8 cellular contexts compared by ENCODE assay signal in the genomic region with DNA sequence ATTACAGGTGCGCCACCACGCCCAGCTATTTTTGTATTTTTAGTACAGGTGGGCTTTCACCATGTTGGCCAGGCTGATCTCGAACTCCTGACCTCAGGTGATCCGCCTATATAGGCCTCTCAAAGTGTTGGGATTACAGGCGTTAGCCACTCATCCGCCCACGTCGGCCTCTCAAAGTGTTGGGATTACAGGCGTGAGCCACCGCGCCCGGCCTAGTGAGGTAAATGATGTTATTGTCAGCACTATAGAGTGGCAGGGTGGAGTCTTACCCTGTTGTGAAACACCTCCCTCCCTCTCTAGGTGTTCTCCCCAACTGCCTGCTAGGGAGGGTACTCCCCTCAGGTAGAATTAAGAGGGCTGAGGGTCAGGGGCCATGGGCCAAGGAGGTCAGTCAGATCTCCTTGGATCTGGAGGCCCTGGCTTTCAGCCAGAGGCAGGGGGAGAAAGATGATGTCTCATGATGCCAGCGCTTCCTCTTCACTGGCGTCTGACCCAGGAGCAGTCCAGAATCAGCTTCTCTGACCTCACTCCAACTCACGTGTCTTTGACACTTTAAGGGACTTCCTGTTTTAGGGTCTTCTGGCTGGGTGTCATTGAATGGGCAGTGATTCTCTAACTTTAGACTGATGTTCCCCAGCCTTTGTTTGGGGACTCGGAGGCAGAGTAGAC. TPM values are rescaled to one million over a fixed set of nuclear protein-coding genes. Genes with fewer than 3 reads are reported as not detected.
DNase-seq lines count a peak whose midpoint lies in the region; ATAC-seq and TF ChIP-seq lines count a peak whose summit lies in the region.

No MANE protein-coding gene starts in this region.

- TF ChIP-seq POLR2A in vagina (IDR thresholded peaks at IDR 0.05) = no peak

- DNase-seq in activated naive CD4-positive, alpha-beta T cell treated with anti-CD3 and anti-CD28 coated beads, Interleukin-2, amount 50 U/mL, for 16 hours = no peak
- DNase-seq in activated CD8-positive, alpha-beta T cell treated with anti-CD3 and anti-CD28 coated beads for 36 hours = no peak
- no peak for DNase-seq in memory B cell (ENCODE audit: low spot score in 2 of 2)
- no peak for DNase-seq in vagina (ENCODE audit: extremely low spot score in 2 of 2)
- DNase-seq in effector CD4-positive, alpha-beta T cell = no peak
- DNase-seq in cerebellar nuclear complex (lab: John Stamatoyannopoulos, UW) = no peak
- DNase-seq in GM19240 (ENCODE audit: insufficient read length, low spot score) = no peak

- H3K9me3 Mint-ChIP-seq in activated naive CD4-positive, alpha-beta T cell treated with anti-CD3 and anti-CD28 coated beads, Interleukin-2, amount 50 U/mL, for 24 hours = no peaks in the 10 kb centered on the region
- no peaks in the 10 kb centered on the region for H3K9me3 Mint-ChIP-seq in activated CD8-positive, alpha-beta T cell treated with anti-CD3 and anti-CD28 coated beads for 36 hours
- H3K9me3 Mint-ChIP-seq in memory B cell = no peaks in the 10 kb centered on the region

- TF ChIP-seq CTCF in activated CD8-positive, alpha-beta T cell treated with anti-CD3 and anti-CD28 coated beads for 36 hours (IDR thresholded peaks at IDR 0.05) = no peak
- no peak for TF ChIP-seq CTCF in vagina (IDR thresholded peaks at IDR 0.05)

- H3K4me1 ChIP-seq in vagina = peaks cover 62% of the 10 kb centered on the region

- POLR2A ChIA-PET in activated CD8-positive, alpha-beta T cell treated with anti-CD3 and anti-CD28 coated beads for 36 hours (lab: Charles Lee) = interaction anchor here (0.8 to 3.6 kb wide), 8 partner anchors 9 to 88 kb away, joined by 3 to 30 read pairs (median 7); partner anchors contain the start of genes LGALS1 and NOL12

- no peak overlapping the region for H3K4me3 ChIP-seq in vagina

- peak overlapping the region; percentile 89 for H3K27ac ChIP-seq in vagina

- CTCF ChIA-PET in activated CD8-positive, alpha-beta T cell treated with anti-CD3 and anti-CD28 coated beads for 36 hours (lab: Charles Lee) = interaction anchor here (6.1 to 41.4 kb wide), 2 partner anchors 16 to 46 kb away, joined by 119 to 1770 read pairs; partner anchors contain the start of genes LGALS1, NOL12, PDXP and SH3BP1

- no peak overlapping the region for H3K27ac Mint-ChIP-seq in activated naive CD4-positive, alpha-beta T cell treated with anti-CD3 and anti-CD28 coated beads, Interleukin-2, amount 50 U/mL, for 24 hours
- peak overlapping the region; percentile 53 for H3K27ac Mint-ChIP-seq in activated CD8-positive, alpha-beta T cell treated with anti-CD3 and anti-CD28 coated beads for 36 hours
- peak overlapping the region; percentile 31 for H3K27ac Mint-ChIP-seq in memory B cell

- H3K9me3 ChIP-seq in vagina = no peaks in the 10 kb centered on the region

- H3K4me3 Mint-ChIP-seq in activated naive CD4-positive, alpha-beta T cell treated with anti-CD3 and anti-CD28 coated beads, Interleukin-2, amount 50 U/mL, for 24 hours = peak overlapping the region; percentile 98
- H3K4me3 Mint-ChIP-seq in activated CD8-positive, alpha-beta T cell treated with anti-CD3 and anti-CD28 coated beads for 36 hours = peak overlapping the region; percentile 91
- H3K4me3 Mint-ChIP-seq in memory B cell = peak overlapping the region; percentile 86

- intact Hi-C loops in activated CD8-positive, alpha-beta T cell treated with anti-CD3 and anti-CD28 coated beads for 36 hours (cut with micrococcal nuclease) = no loop called here
- intact Hi-C loops in vagina (cut with DNase I) = no loop called here

- no peaks in the 10 kb centered on the region for H3K27me3 ChIP-seq in vagina

- H3K4me1 Mint-ChIP-seq in activated naive CD4-positive, alpha-beta T cell treated with anti-CD3 and anti-CD28 coated beads, Interleukin-2, amount 50 U/mL, for 24 hours = peaks cover 29% of the 10 kb centered on the region
- peaks cover 33% of the 10 kb centered on the region for H3K4me1 Mint-ChIP-seq in activated CD8-positive, alpha-beta T cell treated with anti-CD3 and anti-CD28 coated beads for 36 hours (ENCODE audit: low read depth)
- peaks cover 15% of the 10 kb centered on the region for H3K4me1 Mint-ChIP-seq in memory B cell

- ATAC-seq in activated CD8-positive, alpha-beta T cell treated with anti-CD3 and anti-CD28 coated beads for 36 hours = no peak
- no peak for ATAC-seq in memory B cell (ENCODE audit: low read depth)

- peaks cover 0 to 1% of the 10 kb centered on the region in 2 donors for H3K36me3 ChIP-seq in vagina

- no peaks in the 10 kb centered on the region for H3K27me3 Mint-ChIP-seq in activated naive CD4-positive, alpha-beta T cell treated with anti-CD3 and anti-CD28 coated beads, Interleukin-2, amount 50 U/mL, for 24 hours
- no peaks in the 10 kb centered on the region for H3K27me3 Mint-ChIP-seq in activated CD8-positive, alpha-beta T cell treated with anti-CD3 and anti-CD28 coated beads for 36 hours
- H3K27me3 Mint-ChIP-seq in memory B cell = peaks cover under 1% of the 10 kb centered on the region

- no peaks in the 10 kb centered on the region for H3K36me3 Mint-ChIP-seq in activated naive CD4-positive, alpha-beta T cell treated with anti-CD3 and anti-CD28 coated beads, Interleukin-2, amount 50 U/mL, for 24 hours
- peaks cover 7% of the 10 kb centered on the region for H3K36me3 Mint-ChIP-seq in activated CD8-positive, alpha-beta T cell treated with anti-CD3 and anti-CD28 coated beads for 36 hours (ENCODE audit: low read depth)
- peaks cover 6% of the 10 kb centered on the region for H3K36me3 Mint-ChIP-seq in memory B cell

RNA-seq across cellular contexts. Expression of gene GGA1, which starts 2.0 kb away (rescaled TPM):
- total RNA-seq in activated CD8-positive, alpha-beta T cell treated with anti-CD3 and anti-CD28 coated beads for 36 hours = 10 to 100 TPM; 59.7 to 62.8 TPM
- total RNA-seq in vagina = 45.7 TPM

RNA-seq across cellular contexts. Expression of gene SH3BP1, which starts 28.9 kb away (rescaled TPM):
- 100 to 1,000 TPM; 122 to 128 TPM for total RNA-seq in activated CD8-positive, alpha-beta T cell treated with anti-CD3 and anti-CD28 coated beads for 36 hours
- 34.1 TPM for total RNA-seq in vagina

RNA-seq across cellular contexts. Expression of gene LGALS2, which starts 30.7 kb away (rescaled TPM):
- not detected for total RNA-seq in activated CD8-positive, alpha-beta T cell treated with anti-CD3 and anti-CD28 coated beads for 36 hours
- total RNA-seq in vagina = not detected

RNA-seq across cellular contexts. Expression of gene PDXP, which starts 47.9 kb away (rescaled TPM):
- total RNA-seq in activated CD8-positive, alpha-beta T cell treated with anti-CD3 and anti-CD28 coated beads for 36 hours = 10 to 100 TPM; 51.3 to 51.5 TPM
- total RNA-seq in vagina = 6.4 TPM

RNA-seq across cellular contexts. Expression of gene CDC42EP1, which starts 50.3 kb away (rescaled TPM):
- under 1 TPM; 0.59 to 0.72 TPM for total RNA-seq in activated CD8-positive, alpha-beta T cell treated with anti-CD3 and anti-CD28 coated beads for 36 hours
- total RNA-seq in vagina = 46.2 TPM
